26 cellular contexts compared by ENCODE assay signal in genomic region chr6:110662468-110663211, GRCh38.
DNase-seq lines count a peak whose midpoint lies in the region; ATAC-seq, FAIRE-seq and TF ChIP-seq lines count a peak whose summit lies in the region.
"Had no signal": no experiment of that assay in that cellular context is flagged by ENCODE, and none has a peak within 500 bp of the region (broad histone marks: within the 10 kb centered on the region; RNA-seq: fewer than 3 reads in every experiment).

No MANE protein-coding gene starts in this region.

- intact Hi-C loops in mucosa of descending colon (cut with DNase I, micrococcal nuclease), result no loop called here

- H3K4me1 Mint-ChIP-seq in activated CD4-positive, alpha-beta memory T cell treated with anti-CD3 and anti-CD28 coated beads, Interleukin-2, amount 10 ng/mL, durations not matched to agents 7 days and 5 days, result no peaks in the 10 kb centered on the region
- H3K4me1 Mint-ChIP-seq: neural crest cell; stimulated activated naive CD8-positive, alpha-beta T cell treated with anti-CD3 and anti-CD28 coated beads, Interleukin-15, amount 100 ng/mL, for 72 hours had no signal

- peaks cover 22% of the 10 kb centered on the region for H3K36me3 Mint-ChIP-seq in activated CD4-positive, alpha-beta memory T cell treated with anti-CD3 and anti-CD28 coated beads, Interleukin-2, amount 10 ng/mL, durations not matched to agents 7 days and 5 days (ENCODE audit: low read depth)

- peaks cover 13% of the 10 kb centered on the region for H3K4me1 ChIP-seq in mucosa of descending colon (ENCODE audit: low read depth)
- H3K4me1 ChIP-seq: esophagus muscularis mucosa, psoas muscle, SJCRH30 had no signal

- H3K27me3 Mint-ChIP-seq in activated CD4-positive, alpha-beta memory T cell treated with anti-CD3 and anti-CD28 coated beads, Interleukin-2, amount 10 ng/mL, durations not matched to agents 7 days and 5 days, result no peaks in the 10 kb centered on the region
- H3K27me3 Mint-ChIP-seq: activated T-cell treated with anti-CD3 and anti-CD28 coated beads, Interleukin-2, amount 50 U/mL, for 24 hours; stimulated activated naive CD8-positive, alpha-beta T cell treated with anti-CD3 and anti-CD28 coated beads, Interleukin-15, amount 100 ng/mL, for 72 hours had no signal

- H3K36me3 ChIP-seq in mucosa of descending colon (ENCODE audit: low read depth), result no peaks in the 10 kb centered on the region
- H3K36me3 ChIP-seq: heart left ventricle, SJCRH30 had no signal

- no peaks in the 10 kb centered on the region for H3K9me3 Mint-ChIP-seq in activated CD4-positive, alpha-beta memory T cell treated with anti-CD3 and anti-CD28 coated beads, Interleukin-2, amount 10 ng/mL, durations not matched to agents 7 days and 5 days
- H3K9me3 Mint-ChIP-seq: activated T-cell treated with anti-CD3 and anti-CD28 coated beads, Interleukin-2, amount 50 U/mL, for 24 hours; neural crest cell; stimulated activated naive CD8-positive, alpha-beta T cell treated with anti-CD3 and anti-CD28 coated beads, Interleukin-15, amount 100 ng/mL, for 72 hours had no signal

- H3K9me3 ChIP-seq in mucosa of descending colon, result no peaks in the 10 kb centered on the region
- H3K9me3 ChIP-seq: esophagus muscularis mucosa, heart left ventricle, psoas muscle, SJCRH30 had no signal

- H3K27ac Mint-ChIP-seq in activated CD4-positive, alpha-beta memory T cell treated with anti-CD3 and anti-CD28 coated beads, Interleukin-2, amount 10 ng/mL, durations not matched to agents 7 days and 5 days, result no peak overlapping the region
- H3K27ac Mint-ChIP-seq: activated CD8-positive, alpha-beta T cell treated with anti-CD3 and anti-CD28 coated beads, Interleukin-2, amount 10 ng/mL, durations not matched to agents 7 days and 5 days; activated T-cell treated with anti-CD3 and anti-CD28 coated beads, Interleukin-2, amount 50 U/mL, for 24 hours; stimulated activated naive CD8-positive, alpha-beta T cell treated with anti-CD3 and anti-CD28 coated beads, Interleukin-15, amount 100 ng/mL, for 72 hours had no signal

- no peak overlapping the region for H3K4me3 Mint-ChIP-seq in activated CD4-positive, alpha-beta memory T cell treated with anti-CD3 and anti-CD28 coated beads, Interleukin-2, amount 10 ng/mL, durations not matched to agents 7 days and 5 days
- H3K4me3 Mint-ChIP-seq: activated CD8-positive, alpha-beta T cell treated with anti-CD3 and anti-CD28 coated beads, Interleukin-2, amount 10 ng/mL, durations not matched to agents 7 days and 5 days; activated T-cell treated with anti-CD3 and anti-CD28 coated beads, Interleukin-2, amount 50 U/mL, for 24 hours; neural crest cell; stimulated activated naive CD8-positive, alpha-beta T cell treated with anti-CD3 and anti-CD28 coated beads, Interleukin-15, amount 100 ng/mL, for 72 hours had no signal

- H3K4me3 ChIP-seq in mucosa of descending colon, result no peak overlapping the region
- H3K4me3 ChIP-seq: esophagus muscularis mucosa, heart left ventricle, psoas muscle, SJCRH30 had no signal

- ATAC-seq in mucosa of descending colon (peak; percentile 46), HG03097 (IDR thresholded peaks at IDR 0.05; ENCODE audit: low FRiP score, unreplicated experiment) (no peak)
- ATAC-seq: activated CD8-positive, alpha-beta T cell treated with anti-CD3 and anti-CD28 coated beads, Interleukin-2, amount 10 ng/mL, durations not matched to agents 7 days and 5 days; heart left ventricle; psoas muscle; stimulated activated naive CD8-positive, alpha-beta T cell treated with anti-CD3 and anti-CD28 coated beads, Interleukin-15, amount 100 ng/mL, for 72 hours had no signal

- CTCF ChIA-PET in activated CD4-positive, alpha-beta memory T cell treated with anti-CD3 and anti-CD28 coated beads, Interleukin-2, amount 10 ng/mL, durations not matched to agents 7 days and 5 days (lab: Charles Lee), result no interaction called here

- POLR2A ChIA-PET in activated CD4-positive, alpha-beta memory T cell treated with anti-CD3 and anti-CD28 coated beads, Interleukin-2, amount 10 ng/mL, durations not matched to agents 7 days and 5 days (lab: Charles Lee), result interaction anchor here (0.9 kb wide), 1 partner anchor 212 kb away, joined by 3 read pairs; the partner anchor contains the start of gene AMD1

- TF ChIP-seq CTCF in mucosa of descending colon (IDR thresholded peaks at IDR 0.05), result no peak

- FAIRE-seq in colon (lab: Jason Lieb, UNC), result peak; percentile 69

- DNase-seq in ELR (ENCODE audit: low read depth) (peak; percentile 55), LoVo (ENCODE audit: low spot score) (peak; percentile 51), mucosa of descending colon (no peak), RKO (ENCODE audit: low spot score) (no peak), NCI-H1092 (lab: John Stamatoyannopoulos, UW) (no peak)
- DNase-seq in activated CD4-positive, alpha-beta memory T cell treated with anti-CD3 and anti-CD28 coated beads, Interleukin-2, amount 10 ng/mL, durations not matched to agents 7 days and 5 days, result no peak
- DNase-seq: activated CD4-positive, CD25-positive, alpha-beta regulatory T cell; activated CD8-positive, alpha-beta T cell treated with anti-CD3 and anti-CD28 coated beads, Interleukin-2, amount 10 ng/mL, durations not matched to agents 7 days and 5 days; activated naive CD4-positive, alpha-beta T cell treated with Interleukin-2 at 50 U/mL for 16 hours; activated T-cell treated with anti-CD3 and anti-CD28 coated beads, Interleukin-2, amount 50 U/mL, for 24 hours; AML-193; central memory CD4-positive, alpha-beta T cell; DMS79 treated with DMSO at 0.1 percent for 48 hours; effector CD8-positive, alpha-beta T cell; heart left ventricle; NCI-H1694 treated with DMSO at 0.1 percent for 48 hours; NCI-H748 treated with DMSO at 0.1 percent for 48 hours; psoas muscle; SJCRH30; stimulated activated CD4-positive, alpha-beta T cell treated with anti-CD3 and anti-CD28 coated beads, Interleukin-4, amount 100 ng/mL, for 24 hours; stimulated activated naive CD8-positive, alpha-beta T cell treated with anti-CD3 and anti-CD28 coated beads, Interleukin-15, amount 100 ng/mL, for 72 hours; trophoblast cell had no signal

Comparison
In these comparisons a context has a peak if more than half of its experiments do, and no peak if none do; other contexts are left out.
1. DNase-seq: peak in ELR (single experiment) and LoVo (single experiment); none in mucosa of descending colon (0 of 3), RKO (single experiment), activated CD4-positive, alpha-beta memory T cell treated with anti-CD3 and anti-CD28 coated beads, Interleukin-2, amount 10 ng/mL, durations not matched to agents 7 days and 5 days (single experiment) and NCI-H1092 (single experiment).